2 cellular contexts compared by ENCODE assay signal in the genomic region with DNA sequence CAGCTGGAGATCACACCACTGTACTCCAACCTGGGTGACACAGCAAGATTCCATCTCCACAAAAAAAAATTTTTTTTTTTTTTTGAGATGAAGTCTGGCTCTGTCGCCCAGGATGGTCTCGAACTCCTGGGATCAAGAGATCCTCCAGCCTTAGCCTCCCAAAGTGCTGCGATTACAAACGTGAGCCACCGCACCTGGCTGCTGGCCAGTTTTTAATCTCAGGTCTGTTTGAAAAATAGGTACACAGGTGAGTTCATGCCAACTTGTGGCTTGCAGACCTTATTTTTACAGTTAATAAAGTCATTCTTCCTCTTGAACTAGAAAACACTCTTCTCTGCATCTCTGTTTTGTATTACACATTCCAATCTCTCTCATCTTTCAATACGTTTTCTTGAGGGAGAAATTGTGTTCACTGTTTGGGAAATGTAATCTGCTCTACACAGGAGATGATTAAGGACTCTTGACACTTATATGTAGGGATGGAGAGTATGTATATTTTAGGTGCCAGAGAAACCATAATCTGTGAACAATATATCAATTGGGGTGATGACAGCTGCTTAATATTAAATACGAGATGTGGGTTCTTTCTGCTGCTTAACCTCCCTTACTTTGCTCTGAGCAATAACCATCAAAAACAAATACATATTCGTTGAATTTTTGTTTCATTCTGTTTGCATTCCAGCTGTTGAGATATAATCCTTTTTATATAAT.
A peak's percentile ranks its signal among the peaks of the same experiment; 100 is the strongest.
TF ChIP-seq lines count a peak whose summit lies in the region.

No MANE protein-coding gene starts in this region.

TF ChIP-seq in HepG2, 621 proteins besides CTCF, POLR2A, EP300 and RAD21:
- TF ChIP-seq CREBL2 (CRISPR knock-in tag; IDR thresholded peaks at IDR 0.05; ENCODE audit: borderline replicate concordance) (no peak), KAT2B (IDR thresholded peaks at IDR 0.05; ENCODE audit: borderline replicate concordance, low read depth, low read length) (no peak)
- TF ChIP-seq, protein P1, sequence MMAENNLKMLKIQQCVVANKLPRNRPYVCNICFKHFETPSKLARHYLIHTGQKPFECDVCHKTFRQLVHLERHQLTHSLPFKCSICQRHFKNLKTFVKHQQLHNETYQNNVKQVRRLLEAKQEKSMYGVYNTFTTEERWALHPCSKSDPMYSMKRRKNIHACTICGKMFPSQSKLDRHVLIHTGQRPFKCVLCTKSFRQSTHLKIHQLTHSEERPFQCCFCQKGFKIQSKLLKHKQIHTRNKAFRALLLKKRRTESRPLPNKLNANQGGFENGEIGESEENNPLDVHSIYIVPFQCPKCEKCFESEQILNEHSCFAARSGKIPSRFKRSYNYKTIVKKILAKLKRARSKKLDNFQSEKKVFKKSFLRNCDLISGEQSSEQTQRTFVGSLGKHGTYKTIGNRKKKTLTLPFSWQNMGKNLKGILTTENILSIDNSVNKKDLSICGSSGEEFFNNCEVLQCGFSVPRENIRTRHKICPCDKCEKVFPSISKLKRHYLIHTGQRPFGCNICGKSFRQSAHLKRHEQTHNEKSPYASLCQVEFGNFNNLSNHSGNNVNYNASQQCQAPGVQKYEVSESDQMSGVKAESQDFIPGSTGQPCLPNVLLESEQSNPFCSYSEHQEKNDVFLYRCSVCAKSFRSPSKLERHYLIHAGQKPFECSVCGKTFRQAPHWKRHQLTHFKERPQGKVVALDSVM (CRISPR knock-in tag; IDR thresholded peaks at IDR 0.05) = peak; percentile 44; the same call in 1 of the 2 replicates
TF ChIP-seq in HepG2: peak in this region for 1.

TF ChIP-seq in GM12891, 5 proteins besides CTCF, POLR2A, EP300 and RAD21:
- TF ChIP-seq SPI1 (IDR thresholded peaks at IDR 0.05; ENCODE audit: low read depth, low read length) (no peak), PAX5 (IDR thresholded peaks at IDR 0.05; ENCODE audit: insufficient read depth, low read length, severe bottlenecking) (no peak), POLR2AphosphoS5 (IDR thresholded peaks at IDR 0.05; ENCODE audit: low read depth, low read length) (no peak)
TF ChIP-seq in GM12891: peak in this region for 0.
